8 cellular contexts compared by ENCODE assay signal in the genomic region with DNA sequence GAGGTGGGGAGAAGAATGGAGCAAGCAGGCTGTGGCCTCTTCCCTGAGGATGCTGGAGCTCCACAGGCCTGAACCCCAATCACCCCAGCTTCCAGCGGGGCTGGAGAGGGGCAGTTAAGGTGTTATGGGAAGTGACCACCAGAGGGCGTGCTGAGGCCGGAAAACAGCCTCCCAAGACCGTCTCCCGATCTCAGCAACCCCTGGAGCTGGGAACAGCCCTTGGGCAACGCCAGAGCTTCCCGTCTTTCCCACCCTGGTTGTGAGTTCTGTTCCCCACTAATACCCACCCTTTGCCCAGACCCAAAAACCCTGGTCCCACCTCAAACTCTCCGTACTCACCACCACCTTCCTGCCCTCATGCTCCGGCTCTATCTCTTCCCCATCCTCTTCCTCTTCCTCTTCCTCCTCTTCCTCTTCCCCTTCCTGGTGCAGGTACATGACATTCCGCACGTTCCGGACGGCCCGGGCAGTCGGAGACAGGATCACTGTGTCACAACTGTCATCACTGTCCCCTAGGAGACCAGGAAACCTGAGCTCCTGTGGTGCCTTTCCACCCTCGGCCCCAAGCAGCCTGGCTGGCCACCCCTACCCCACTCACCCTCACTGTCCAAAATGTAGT. TPM values are rescaled to one million over a fixed set of nuclear protein-coding genes. Genes with fewer than 3 reads are reported as not detected.
DNase-seq lines count a peak whose midpoint lies in the region; ATAC-seq and TF ChIP-seq lines count a peak whose summit lies in the region.

No MANE protein-coding gene starts in this region.

- H3K36me3 ChIP-seq in BJ (ENCODE audit: control insufficient read depth, insufficient read depth, low read length) = peaks cover 27% of the 10 kb centered on the region
- peaks cover 17% of the 10 kb centered on the region; the same call in 1 of the 2 replicates for H3K36me3 ChIP-seq in OCI-LY7 (ENCODE audit: insufficient read depth, low read length)
- peaks cover 0 to 98% (median 12%) of the 10 kb centered on the region in 3 donors for H3K36me3 ChIP-seq in esophagus squamous epithelium
- H3K36me3 ChIP-seq in stomach = peaks cover 44 to 100% (median 94%) of the 10 kb centered on the region in 4 donors

- intact Hi-C loops in OCI-LY7 (cut with micrococcal nuclease; ENCODE audit: unreplicated experiment) = loop anchor here (1.0 kb wide), 1 partner anchor 33 kb away; no protein-coding TSS in a partner anchor
- intact Hi-C loops in esophagus squamous epithelium (cut with DNase I) = loop anchor here (5.0 kb wide), 1 partner anchor 36 kb away; a partner anchor contains a TSS
- intact Hi-C loops in natural killer cell (cut with micrococcal nuclease) = loop anchor here (1.0 to 10.0 kb wide), 2 partner anchors 33 to 279 kb away; no protein-coding TSS in a partner anchor
- intact Hi-C loops in stomach (cut with DNase I; ENCODE audit: low total_unique reads) = loop anchor here (5.0 kb wide), 2 partner anchors 36 to 131 kb away; a partner anchor contains a TSS

- POLR2A ChIA-PET in BJ (lab: Charles Lee) (interaction anchor here (1.1 to 1.6 kb wide), 3 partner anchors 13 to 34 kb away, joined by 3 to 6 read pairs (median 4); a partner anchor contains a TSS), OCI-LY7 (lab: Charles Lee) (interaction anchor here (0.6 to 2.9 kb wide), 6 partner anchors 14 to 52 kb away, joined by 3 to 12 read pairs (median 3); a partner anchor contains a TSS)

- CTCF ChIA-PET in BJ (lab: Yijun Ruan, JAX) = interaction anchor here (0.6 to 17.3 kb wide), 35 partner anchors 12 to 279 kb away, joined by 3 to 416 read pairs (median 4); a partner anchor contains a TSS
- CTCF ChIA-PET in OCI-LY7 (lab: Charles Lee; ENCODE audit: unreplicated experiment) = interaction anchor here (0.6 to 2.1 kb wide), 8 partner anchors 9 to 134 kb away, joined by 3 to 13 read pairs (median 6); a partner anchor contains a TSS

- no peaks in the 10 kb centered on the region for H3K4me1 ChIP-seq in OCI-LY7 (ENCODE audit: insufficient read depth, low read length, poor library complexity, severe bottlenecking)
- H3K4me1 ChIP-seq in esophagus squamous epithelium = peaks cover 20 to 99% (median 70%) of the 10 kb centered on the region in 3 donors
- peaks cover 34 to 86% (median 60%) of the 10 kb centered on the region in 4 donors for H3K4me1 ChIP-seq in stomach

- H3K4me2 ChIP-seq in OCI-LY7 (ENCODE audit: low read length) = no peak overlapping the region

- H3K27ac Mint-ChIP-seq in HFFc6 (peak overlapping the region; percentile 95), natural killer cell (peak overlapping the region in 1 of 2 donors; percentile 15)
- peak overlapping the region; percentile 71 for H3K27ac Mint-ChIP-seq in activated T-cell treated with anti-CD3 and anti-CD28 coated beads, Interleukin-2, amount 50 U/mL, for 24 hours

- no peak for TF ChIP-seq EP300 in stomach (IDR thresholded peaks at IDR 0.05)

- H4K20me1 ChIP-seq in OCI-LY7 (ENCODE audit: insufficient read depth, low read length) = no peaks in the 10 kb centered on the region

- no TSS peak for BruUV-seq in OCI-LY7 (replicated peaks; lab: Mats Ljungman, UMichigan)

- H3K9me3 Mint-ChIP-seq in HFFc6 (no peaks in the 10 kb centered on the region), natural killer cell (no peaks in the 10 kb centered on the region)
- no peaks in the 10 kb centered on the region for H3K9me3 Mint-ChIP-seq in activated T-cell treated with anti-CD3 and anti-CD28 coated beads, Interleukin-2, amount 50 U/mL, for 24 hours

- no peak overlapping the region for H2AFZ ChIP-seq in OCI-LY7 (ENCODE audit: low read length)

- DNase-seq in BJ (ENCODE audit: low read depth) = no peak
- DNase-seq in HFFc6 = peak; percentile 71
- peak; percentile 63 for DNase-seq in OCI-LY7 (ENCODE audit: low spot score)
- DNase-seq in activated T-cell treated with anti-CD3 and anti-CD28 coated beads, Interleukin-2, amount 50 U/mL, for 24 hours = peak; percentile 78
- no peak for DNase-seq in esophagus squamous epithelium (lab: John Stamatoyannopoulos, UW)
- peak; percentile 64 for DNase-seq in natural killer cell
- peak; percentile 84 for DNase-seq in stomach

- H3K27me3 ChIP-seq in BJ (ENCODE audit: control insufficient read depth, insufficient read depth, low read length) (no peaks in the 10 kb centered on the region), esophagus squamous epithelium (no peaks in the 10 kb centered on the region), stomach (no peaks in the 10 kb centered on the region)

- peak; percentile 81 for TF ChIP-seq CTCF in BJ (IDR thresholded peaks at IDR 0.05; ENCODE audit: insufficient read depth, low read depth, low read length)
- peak; percentile 99 for TF ChIP-seq CTCF in HFFc6 (IDR thresholded peaks at IDR 0.05)
- TF ChIP-seq CTCF in OCI-LY7 (conservative IDR thresholded peaks at IDR 0.05; ENCODE audit: low read length) = peak; percentile 93
- peak; percentile 74 to 94 (median 91) for TF ChIP-seq CTCF in esophagus squamous epithelium (IDR thresholded peaks at IDR 0.05)
- peak; percentile 90 for TF ChIP-seq CTCF in natural killer cell (IDR thresholded peaks at IDR 0.05)
- TF ChIP-seq CTCF in stomach (IDR thresholded peaks at IDR 0.05) = peak in 6 of 7 experiments; percentile 7 to 92 (median 86)

- H3K9me2 ChIP-seq in OCI-LY7 (ENCODE audit: insufficient read depth, low read length) = no peaks in the 10 kb centered on the region

- WGBS in esophagus squamous epithelium, 2 donors = 18% methylated on average over 16 of the region's 16 CpGs
- 15 to 23% (median 21%) methylated on average over 16 of the region's 16 CpGs for WGBS in stomach, 5 donors

- H3K4me3 Mint-ChIP-seq in HFFc6 (peak overlapping the region; percentile 67), natural killer cell (no peak overlapping the region)
- H3K4me3 Mint-ChIP-seq in activated T-cell treated with anti-CD3 and anti-CD28 coated beads, Interleukin-2, amount 50 U/mL, for 24 hours = no peak overlapping the region

- peak; percentile 69 to 85 (median 77) for ATAC-seq in natural killer cell
- no peak for ATAC-seq in HG03045 (IDR thresholded peaks at IDR 0.05; ENCODE audit: unreplicated experiment)

- H3K79me2 ChIP-seq in OCI-LY7 (ENCODE audit: insufficient read depth, low read depth, low read length) = no peaks in the 10 kb centered on the region

- no peaks in the 10 kb centered on the region for H3K9me3 ChIP-seq in OCI-LY7 (ENCODE audit: low read length)
- no peaks in the 10 kb centered on the region for H3K9me3 ChIP-seq in esophagus squamous epithelium
- H3K9me3 ChIP-seq in stomach = no peaks in the 10 kb centered on the region

- H3K4me3 ChIP-seq in BJ (ENCODE audit: low read depth, low read length) (no peak overlapping the region), OCI-LY7 (ENCODE audit: low read depth, low read length, poor library complexity, severe bottlenecking) (no peak overlapping the region), esophagus squamous epithelium (no peak overlapping the region), stomach (no peak overlapping the region)

- peaks cover 7% of the 10 kb centered on the region; the same call in 1 of the 2 replicates for H3K36me3 Mint-ChIP-seq in HFFc6 (ENCODE audit: low read depth)
- H3K36me3 Mint-ChIP-seq in activated T-cell treated with anti-CD3 and anti-CD28 coated beads, Interleukin-2, amount 50 U/mL, for 24 hours (ENCODE audit: low read depth) = peaks cover 69% of the 10 kb centered on the region
- H3K36me3 Mint-ChIP-seq in natural killer cell = no peaks in the 10 kb centered on the region

- TF ChIP-seq POLR2A in esophagus squamous epithelium (IDR thresholded peaks at IDR 0.05) = no peak
- TF ChIP-seq POLR2A in stomach (IDR thresholded peaks at IDR 0.05) = no peak

- H3K27ac ChIP-seq in OCI-LY7 (ENCODE audit: low read depth, low read length, poor library complexity, severe bottlenecking) (no peak overlapping the region), esophagus squamous epithelium (peak overlapping the region in 3 of 4 donors; percentile 68 to 80 (median 74)), stomach (peak overlapping the region; percentile 1 to 81 (median 69))

- H3K27me3 Mint-ChIP-seq in HFFc6 (ENCODE audit: insufficient read depth) = peaks cover 25% of the 10 kb centered on the region
- no peaks in the 10 kb centered on the region for H3K27me3 Mint-ChIP-seq in activated T-cell treated with anti-CD3 and anti-CD28 coated beads, Interleukin-2, amount 50 U/mL, for 24 hours
- H3K27me3 Mint-ChIP-seq in natural killer cell (ENCODE audit: low read depth in 2 of 2) = no peaks in the 10 kb centered on the region

- H3K4me1 Mint-ChIP-seq in HFFc6 (ENCODE audit: low read depth) (peaks cover 76% of the 10 kb centered on the region), natural killer cell (peaks cover 5 to 20% of the 10 kb centered on the region in 2 donors)
- H3K4me1 Mint-ChIP-seq in activated T-cell treated with anti-CD3 and anti-CD28 coated beads, Interleukin-2, amount 50 U/mL, for 24 hours (ENCODE audit: low read depth) = peaks cover 12% of the 10 kb centered on the region

RNA-seq across cellular contexts. Expression of a gene that starts 13.1 kb away (rescaled TPM):
- polyA plus RNA-seq in BJ (2011; rRNA removed) = 34.8 and 48.0 TPM in 2 replicates
- polyA minus RNA-seq in BJ (2011; rRNA and poly(A)+ RNA removed) = 31.2 and 63.2 TPM in 2 replicates
- 10 to 100 TPM; 50.5 to 59.4 (median 54.9) TPM for total RNA-seq in HFFc6 (2021; fragmentation: NEBNext Ultra II Directional; extraction: Animal tissue kit (Norgen Biotek cat#: 25700))
- total RNA-seq in OCI-LY7 (2014; rRNA removed; shearing (Covaris generic)) = 7.3 and 10.9 TPM in 2 replicates
- total RNA-seq in OCI-LY7 (2022) = 17.2 and 20.5 TPM in 2 replicates
- total RNA-seq in esophagus squamous epithelium = 10 to 100 TPM; 28.2 to 41.4 (median 29.2) TPM
- total RNA-seq in natural killer cell = 10 to 100 TPM; 32.6 to 48.0 (median 42.6) TPM
- 10 to 100 TPM; 17.8 to 99.8 (median 50.9) TPM for total RNA-seq in stomach
- polyA plus RNA-seq in stomach = 10 to 100 TPM; 26.3 to 30.5 (median 29.8) TPM

RNA-seq across cellular contexts. Expression of a gene that starts 16.2 kb away (rescaled TPM):
- polyA plus RNA-seq in BJ (2011; rRNA removed) (27.2 and 73.9 TPM in 2 replicates), stomach (100 to 1,000 TPM in 1 of 3 donors, 10 to 100 TPM in 2; 71.0 to 104 (median 76.5) TPM)
- polyA minus RNA-seq in BJ (2011; rRNA and poly(A)+ RNA removed) = 66.9 and 86.6 TPM in 2 replicates
- total RNA-seq in HFFc6 (2021; fragmentation: NEBNext Ultra II Directional; extraction: Animal tissue kit (Norgen Biotek cat#: 25700)) = 10 to 100 TPM; 44.3 to 69.2 (median 58.9) TPM
- total RNA-seq in OCI-LY7 (2014; rRNA removed; shearing (Covaris generic)) = 0.25 TPM in 1 of 2 replicates, not detected in the other
- total RNA-seq in OCI-LY7 (2022) (1.3 and 1.6 TPM in 2 replicates), esophagus squamous epithelium (10 to 100 TPM; 10.8 to 82.0 (median 20.8) TPM), natural killer cell (1 to 10 TPM in 2 of 3 donors, under 1 TPM in 1; 0.95 to 1.8 (median 1.0) TPM), stomach (100 to 1,000 TPM in 2 of 5 donors, 10 to 100 TPM in 3; 38.5 to 164 (median 44.2) TPM)

RNA-seq across cellular contexts. Expression of a gene that starts 31.4 kb away (rescaled TPM):
- 460 and 860 TPM in 2 replicates for polyA plus RNA-seq in BJ (2011; rRNA removed)
- polyA minus RNA-seq in BJ (2011; rRNA and poly(A)+ RNA removed) = 164 and 211 TPM in 2 replicates
- 100 to 1,000 TPM; 317 to 444 (median 430) TPM for total RNA-seq in HFFc6 (2021; fragmentation: NEBNext Ultra II Directional; extraction: Animal tissue kit (Norgen Biotek cat#: 25700))
- total RNA-seq in OCI-LY7 (2014; rRNA removed; shearing (Covaris generic)) = not detected in 2 replicates
- total RNA-seq in OCI-LY7 (2022) = 1.2 and 2.9 TPM in 2 replicates
- 100 to 1,000 TPM in 2 of 4 donors, 10 to 100 TPM in 2; 34.5 to 506 (median 94.0) TPM for total RNA-seq in esophagus squamous epithelium
- total RNA-seq in natural killer cell = under 1 TPM in 1 of 3 donors, not detected in 2; 0.61 TPM
- 100 to 1,000 TPM in 2 of 5 donors, 10 to 100 TPM in 3; 22.6 to 388 (median 95.1) TPM for total RNA-seq in stomach
- polyA plus RNA-seq in stomach = 100 to 1,000 TPM in 1 of 3 donors, 10 to 100 TPM in 2; 30.6 to 124 (median 54.7) TPM

RNA-seq across cellular contexts. Expression of a gene that starts 37.2 kb away (rescaled TPM):
- polyA plus RNA-seq in BJ (2011; rRNA removed) (0.16 and 0.34 TPM in 2 replicates), stomach (under 1 TPM in 1 of 3 donors, not detected in 2; 0.28 TPM)
- polyA minus RNA-seq in BJ (2011; rRNA and poly(A)+ RNA removed) = 0.14 and 0.26 TPM in 2 replicates
- under 1 TPM; 0.12 to 0.34 (median 0.18) TPM for total RNA-seq in HFFc6 (2021; fragmentation: NEBNext Ultra II Directional; extraction: Animal tissue kit (Norgen Biotek cat#: 25700))
- 0.06 and 0.08 TPM in 2 replicates for total RNA-seq in OCI-LY7 (2014; rRNA removed; shearing (Covaris generic))
- total RNA-seq in OCI-LY7 (2022) (1.2 and 1.8 TPM in 2 replicates), esophagus squamous epithelium (not detected), natural killer cell (not detected), stomach (under 1 TPM in 1 of 5 donors, not detected in 4; 0.92 TPM)

RNA-seq across cellular contexts. Expression of a gene that starts 59.8 kb away (rescaled TPM):
- 296 and 496 TPM in 2 replicates for polyA plus RNA-seq in BJ (2011; rRNA removed)
- polyA minus RNA-seq in BJ (2011; rRNA and poly(A)+ RNA removed) = 387 and 711 TPM in 2 replicates
- total RNA-seq in HFFc6 (2021; fragmentation: NEBNext Ultra II Directional; extraction: Animal tissue kit (Norgen Biotek cat#: 25700)) = 100 to 1,000 TPM; 376 to 437 (median 392) TPM
- 645 and 872 TPM in 2 replicates for total RNA-seq in OCI-LY7 (2014; rRNA removed; shearing (Covaris generic))
- 745 and 898 TPM in 2 replicates for total RNA-seq in OCI-LY7 (2022)
- 100 to 1,000 TPM; 225 to 571 (median 372) TPM for total RNA-seq in esophagus squamous epithelium
- 100 to 1,000 TPM; 505 to 537 (median 518) TPM for total RNA-seq in natural killer cell
- total RNA-seq in stomach = 100 to 1,000 TPM; 319 to 833 (median 400) TPM
- polyA plus RNA-seq in stomach = 100 to 1,000 TPM; 101 to 262 (median 179) TPM

Comparison
In these comparisons a context has a peak if more than half of its experiments do, and no peak if none do; other contexts are left out.
1. DNase-seq: peak in HFFc6 (single experiment), OCI-LY7 (single experiment), activated T-cell treated with anti-CD3 and anti-CD28 coated beads, Interleukin-2, amount 50 U/mL, for 24 hours (single experiment), natural killer cell (single experiment) and stomach (single experiment); none in BJ (single experiment) and esophagus squamous epithelium (single experiment).
2. RNA of a gene that starts 16.2 kb away (total RNA-seq): 44.3 to 69.2 TPM in HFFc6, 38.5 to 164 TPM in stomach and 10.8 to 82.0 TPM in esophagus squamous epithelium; 0.25 to 1.6 TPM in OCI-LY7 and 0.95 to 1.8 TPM in natural killer cell; every median in the first group is over 4 times any median in the second.
3. RNA of a gene that starts 31.4 kb away (total RNA-seq): 317 to 444 TPM in HFFc6, 34.5 to 506 TPM in esophagus squamous epithelium and 22.6 to 388 TPM in stomach; 1.2 to 2.9 TPM in OCI-LY7 and 0.61 TPM in natural killer cell; every median in the first group is over 4 times any median in the second.
4. Peak in every context shown above with its lines, with median percentiles within 50 percentile points of each other: CTCF ChIP-seq.